In genomic region chr14:99393059-99393655, GRCh38 we compare ENCODE assay signal across 8 cellular contexts.
DNase-seq lines count a peak whose midpoint lies in the region; ATAC-seq and TF ChIP-seq lines count a peak whose summit lies in the region.

No MANE protein-coding gene starts in this region.

- H3K27me3 ChIP-seq in Panc1 (ENCODE audit: control insufficient read depth, insufficient read depth, low read length) (no peaks in the 10 kb centered on the region), brain microvascular endothelial cell (replicated peaks) (no peaks in the 10 kb centered on the region), lung (ENCODE audit: control insufficient read depth, insufficient read depth) (no peaks in the 10 kb centered on the region)

- WGBS in lung, 2 donors, result 74 to 76% methylated on average over 12 of the region's 12 CpGs

- H3K36me3 ChIP-seq in Panc1 (ENCODE audit: control insufficient read depth, insufficient read depth, low read length) (no peaks in the 10 kb centered on the region), brain microvascular endothelial cell (replicated peaks) (peaks cover under 1% of the 10 kb centered on the region), lung (ENCODE audit: control insufficient read depth in 2 of 2, insufficient read depth in 2 of 2, low read length in 2 of 2) (peaks cover 6 to 16% of the 10 kb centered on the region in 2 donors)

- in situ Hi-C loops in Panc1 (cut with HindIII; ENCODE audit: low pct_unique_long_range_greater_than_20kb, low sequenced_read_pairs) (no loop called here), brain microvascular endothelial cell (cut with HindIII; ENCODE audit: low pct_ligation_motif_present, low sequenced_read_pairs) (no loop called here)

- ATAC-seq in HG03103 (IDR thresholded peaks at IDR 0.05; ENCODE audit: low read depth, unreplicated experiment) (peak; percentile 71), Panc1 (peak; percentile 78), lung (ENCODE audit: insufficient read depth, low FRiP score) (no peak), HG03025 (IDR thresholded peaks at IDR 0.05; ENCODE audit: low FRiP score, unreplicated experiment) (no peak)

- intact Hi-C loops in Panc1 (cut with micrococcal nuclease; ENCODE audit: unreplicated experiment), result loop anchor here (1.0 kb wide), 1 partner anchor 22 kb away; no protein-coding TSS in a partner anchor

- CTCF ChIA-PET in Panc1 (lab: Charles Lee), result interaction anchor here (0.6 to 1.6 kb wide), 3 partner anchors 22 to 294 kb away, joined by 3 to 9 read pairs (median 4); no protein-coding TSS in a partner anchor

- no peaks in the 10 kb centered on the region for H3K9me3 ChIP-seq in Panc1 (ENCODE audit: control insufficient read depth, insufficient read depth, low read depth, low read length)
- no peaks in the 10 kb centered on the region for H3K9me3 ChIP-seq in lung (ENCODE audit: control insufficient read depth in 2 of 2, insufficient read depth in 1 of 2, low read length in 1 of 2)

- DNase-seq in activated gamma-delta T cell treated with Interleukin-2 at 50 U/mL for 16 hours (peak; percentile 17), activated gamma-delta T cell (lab: John Stamatoyannopoulos, UW) (no peak), Panc1 (ENCODE audit: low read depth, low spot score) (peak; percentile 2), brain microvascular endothelial cell (no peak), lung (ENCODE audit: low spot score) (no peak), NCI-H774 (lab: John Stamatoyannopoulos, UW) (no peak)

- no TSS peak for BruUV-seq in Panc1 (replicated peaks; lab: Mats Ljungman, UMichigan)

- peak; percentile 89 for TF ChIP-seq CTCF in Panc1 (IDR thresholded peaks at IDR 0.05)
- peak; percentile 96 for TF ChIP-seq CTCF in brain microvascular endothelial cell (IDR thresholded peaks at IDR 0.05; ENCODE audit: low read depth, low read length, missing control alignments)
- peak; percentile 33 for TF ChIP-seq CTCF in lung (IDR thresholded peaks at IDR 0.05; ENCODE audit: control extremely low read depth, extremely low read depth)

- H3K4me3 ChIP-seq in Panc1 (ENCODE audit: low read depth in 2 of 2, low read length in 2 of 2) (no peak overlapping the region), brain microvascular endothelial cell (ENCODE audit: low read depth, low read length) (no peak overlapping the region), lung (no peak overlapping the region)

- POLR2A ChIA-PET in Panc1 (lab: Charles Lee), result no interaction called here

- no peaks in the 10 kb centered on the region for H3K4me1 ChIP-seq in Panc1 (ENCODE audit: control insufficient read depth, insufficient read depth, low read length)
- peaks cover 0 to 4% of the 10 kb centered on the region in 2 donors for H3K4me1 ChIP-seq in lung (ENCODE audit: control insufficient read depth in 2 of 2, insufficient read depth in 2 of 2, low read length in 2 of 2)

- H3K27ac ChIP-seq in Panc1 (ENCODE audit: low read length) (no peak overlapping the region), brain microvascular endothelial cell (no peak overlapping the region), lung (ENCODE audit: low read depth in 1 of 2, low read length in 1 of 2) (no peak overlapping the region)

Comparison
In these comparisons a context has a peak if more than half of its experiments do, and no peak if none do; other contexts are left out.
1. DNase-seq: peak in activated gamma-delta T cell treated with Interleukin-2 at 50 U/mL for 16 hours (single experiment) and Panc1 (single experiment); none in activated gamma-delta T cell (single experiment), brain microvascular endothelial cell (single experiment), lung (single experiment) and NCI-H774 (single experiment).
2. ATAC-seq: peak in HG03103 (single experiment) and Panc1 (single experiment); none in lung (single experiment) and HG03025 (single experiment).
3. CTCF ChIP-seq: peak in every context shown above with its lines; median percentile 96 in brain microvascular endothelial cell; 89 in Panc1; 33 in lung.